Comparison of ENCODE assay signal across 20 cellular contexts in the genomic region with DNA sequence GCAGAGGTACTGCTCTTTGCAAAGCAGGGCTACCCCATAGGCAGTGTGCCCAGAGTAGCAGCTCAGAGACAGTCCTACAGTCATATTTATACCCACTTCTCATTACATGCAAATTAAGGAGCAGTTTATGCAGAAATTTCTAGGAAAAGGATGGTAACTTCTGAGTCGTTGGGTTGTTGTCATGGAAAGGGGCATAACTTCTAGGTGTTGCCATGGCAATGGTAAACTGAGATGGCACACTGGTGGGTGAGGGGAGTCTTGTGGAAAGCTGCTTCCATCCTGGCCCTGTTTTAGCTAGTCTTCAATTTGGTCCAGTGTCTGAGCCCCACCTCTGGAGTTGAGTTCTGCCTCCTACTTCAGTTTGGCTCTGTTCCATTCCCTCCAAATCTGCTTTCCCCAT.
A peak's percentile ranks its signal among the peaks of the same experiment; 100 is the strongest.
DNase-seq lines count a peak whose midpoint lies in the region; ATAC-seq and TF ChIP-seq lines count a peak whose summit lies in the region.
"Had no signal": no experiment of that assay in that cellular context is flagged by ENCODE, and none has a peak within 500 bp of the region (broad histone marks: within the 10 kb centered on the region; RNA-seq: fewer than 3 reads in every experiment).

No MANE protein-coding gene starts in this region.

- CTCF ChIA-PET in Calu3 (lab: Charles Lee), result interaction anchor here (0.6 kb wide), 1 partner anchor 60 kb away, joined by 3 read pairs; no protein-coding TSS in a partner anchor
- CTCF ChIA-PET in activated naive CD4-positive, alpha-beta T cell treated with anti-CD3 and anti-CD28 coated beads, Interleukin-2, amount 10 ng/mL, durations not matched to agents 7 days and 5 days (lab: Charles Lee), result no interaction called here

- DNase-seq in GM23248, result peak; percentile 37
- no peak for DNase-seq in chondrocyte (ENCODE audit: low spot score)
- DNase-seq in left kidney (ENCODE audit: low read depth, low spot score), result peak; percentile 56
- no peak for DNase-seq in gastrocnemius medialis
- no peak for DNase-seq in Calu3
- no peak for DNase-seq in activated naive CD4-positive, alpha-beta T cell treated with anti-CD3 and anti-CD28 coated beads, Interleukin-2, amount 10 ng/mL, durations not matched to agents 7 days and 5 days
- DNase-seq in NCI-H345 (lab: John Stamatoyannopoulos, UW), result no peak
- DNase-seq: CD4-positive, CD25-positive, alpha-beta regulatory T cell; COR-L47; DND-41; H9; KG1; NCI-H1105; NCI-H146; NCI-H2029; NCI-H226; NCI-H774; NK-92 treated with Interleukin-12 subunit alpha and Interleukin-12 subunit beta, amount 100 ng/mL, for 24 hours; SJCRH30 had no signal

- TF ChIP-seq CTCF in chondrocyte (IDR thresholded peaks at IDR 0.05) (no peak), gastrocnemius medialis (IDR thresholded peaks at IDR 0.05 in 4 of 5, conservative IDR thresholded peaks at IDR 0.05 in 1 of 5) (no peak), Calu3 (IDR thresholded peaks at IDR 0.05; ENCODE audit: unreplicated experiment) (no peak)

- H3K36me3 Mint-ChIP-seq in chondrocyte (ENCODE audit: low read depth), result no peaks in the 10 kb centered on the region
- H3K36me3 Mint-ChIP-seq in Calu3 (ENCODE audit: insufficient read depth, unreplicated experiment), result no peaks in the 10 kb centered on the region
- no peaks in the 10 kb centered on the region for H3K36me3 Mint-ChIP-seq in activated naive CD4-positive, alpha-beta T cell treated with anti-CD3 and anti-CD28 coated beads, Interleukin-2, amount 10 ng/mL, durations not matched to agents 7 days and 5 days
- H3K36me3 Mint-ChIP-seq: CD4-positive, CD25-positive, alpha-beta regulatory T cell had no signal

- H3K9ac ChIP-seq in GM23248, result no peak overlapping the region

- no peak overlapping the region for H3K4me3 ChIP-seq in GM23248
- H3K4me3 ChIP-seq in gastrocnemius medialis, result no peak overlapping the region
- H3K4me3 ChIP-seq: A549, SJCRH30 had no signal

- H3K27me3 ChIP-seq in GM23248 (replicated peaks; ENCODE audit: insufficient read depth) (no peaks in the 10 kb centered on the region), gastrocnemius medialis (no peaks in the 10 kb centered on the region)
- H3K27me3 ChIP-seq: SJCRH30 had no signal

- H3F3A ChIP-seq in GM23248 (ENCODE audit: insufficient read depth), result 0 out of 2 replicates have a peak, but pooled peaks cover 16% of the 10 kb centered on the region

- peak overlapping the region; percentile 79 for H3K27ac Mint-ChIP-seq in chondrocyte (ENCODE audit: unreplicated experiment)
- H3K27ac Mint-ChIP-seq in Calu3 (ENCODE audit: unreplicated experiment), result no peak overlapping the region
- H3K27ac Mint-ChIP-seq in activated naive CD4-positive, alpha-beta T cell treated with anti-CD3 and anti-CD28 coated beads, Interleukin-2, amount 10 ng/mL, durations not matched to agents 7 days and 5 days, result no peak overlapping the region
- H3K27ac Mint-ChIP-seq: CD4-positive, CD25-positive, alpha-beta regulatory T cell had no signal

- H3K4me1 ChIP-seq in GM23248 (ENCODE audit: insufficient read depth) (peaks cover 32% of the 10 kb centered on the region), gastrocnemius medialis (peaks cover 31 to 50% of the 10 kb centered on the region in 2 donors)

- intact Hi-C loops in gastrocnemius medialis (cut with DNase I; ENCODE audit: low total_unique reads), result loop anchor here (2.0 kb wide), 1 partner anchor 77 kb away; a partner anchor contains a TSS
- intact Hi-C loops in Calu3 (cut with micrococcal nuclease; ENCODE audit: unreplicated experiment), result no loop called here

- no peak overlapping the region for H2AFZ ChIP-seq in GM23248

- no TSS peak for BruUV-seq in Calu3 (replicated peaks; lab: Mats Ljungman, UMichigan)

- no peaks in the 10 kb centered on the region for H3K79me2 ChIP-seq in GM23248 (ENCODE audit: insufficient read depth)

- WGBS in GM23248 (ENCODE audit: low coverage in 1 of 2, low lambda C conversion rate in 2 of 2, missing lambda C conversion rate in 2 of 2), 2 experiments, result 19 to 21% methylated on average over 1 of the region's 1 CpG

- H4K20me1 ChIP-seq in GM23248 (ENCODE audit: insufficient read depth), result no peaks in the 10 kb centered on the region

- no peaks in the 10 kb centered on the region for H3K9me2 ChIP-seq in GM23248 (ENCODE audit: insufficient read depth)

- H3K9me3 ChIP-seq in GM23248 (ENCODE audit: low read depth) (no peaks in the 10 kb centered on the region), gastrocnemius medialis (no peaks in the 10 kb centered on the region)
- H3K9me3 ChIP-seq: A549, SJCRH30 had no signal

- H3K4me3 Mint-ChIP-seq in chondrocyte (ENCODE audit: unreplicated experiment), result no peak overlapping the region
- no peak overlapping the region for H3K4me3 Mint-ChIP-seq in Calu3 (ENCODE audit: low read depth, unreplicated experiment)
- no peak overlapping the region for H3K4me3 Mint-ChIP-seq in activated naive CD4-positive, alpha-beta T cell treated with anti-CD3 and anti-CD28 coated beads, Interleukin-2, amount 10 ng/mL, durations not matched to agents 7 days and 5 days
- H3K4me3 Mint-ChIP-seq: CD4-positive, CD25-positive, alpha-beta regulatory T cell; H9 had no signal

- H3K27ac ChIP-seq in GM23248 (peak overlapping the region; percentile 74), gastrocnemius medialis (peak overlapping the region in 3 of 4 donors; percentile 1 to 38 (median 3))
- H3K27ac ChIP-seq: A549, SJCRH30 had no signal

- ATAC-seq in gastrocnemius medialis, result no peak
- ATAC-seq: A549 had no signal

- in situ Hi-C loops in GM23248 (cut with MboI), result no loop called here
- in situ Hi-C loops in gastrocnemius medialis (cut with MboI; ENCODE audit: low sequenced_read_pairs in 4 of 4), result no loop called here

- H3K4me1 Mint-ChIP-seq in chondrocyte (ENCODE audit: low read depth) (peaks cover 67% of the 10 kb centered on the region), Calu3 (ENCODE audit: low read depth, unreplicated experiment) (peaks cover 35% of the 10 kb centered on the region)
- H3K4me1 Mint-ChIP-seq in activated naive CD4-positive, alpha-beta T cell treated with anti-CD3 and anti-CD28 coated beads, Interleukin-2, amount 10 ng/mL, durations not matched to agents 7 days and 5 days, result no peaks in the 10 kb centered on the region
- H3K4me1 Mint-ChIP-seq: CD4-positive, CD25-positive, alpha-beta regulatory T cell had no signal

- peaks cover 3% of the 10 kb centered on the region for H3K9me3 Mint-ChIP-seq in chondrocyte (ENCODE audit: low read depth)
- H3K9me3 Mint-ChIP-seq in Calu3 (ENCODE audit: low read depth, unreplicated experiment), result peaks cover 4% of the 10 kb centered on the region
- peaks cover 10% of the 10 kb centered on the region for H3K9me3 Mint-ChIP-seq in activated naive CD4-positive, alpha-beta T cell treated with anti-CD3 and anti-CD28 coated beads, Interleukin-2, amount 10 ng/mL, durations not matched to agents 7 days and 5 days

- H3K36me3 ChIP-seq in GM23248 (ENCODE audit: low read depth) (no peaks in the 10 kb centered on the region), gastrocnemius medialis (no peaks in the 10 kb centered on the region)
- H3K36me3 ChIP-seq: SJCRH30 had no signal

- no peak overlapping the region for H3K4me2 ChIP-seq in GM23248 (ENCODE audit: unreplicated experiment)
- H3K4me2 ChIP-seq: A549 had no signal

- no peak for TF ChIP-seq POLR2A in gastrocnemius medialis (IDR thresholded peaks at IDR 0.05)

- H3K27me3 Mint-ChIP-seq in chondrocyte (ENCODE audit: low read depth) (no peaks in the 10 kb centered on the region), Calu3 (ENCODE audit: unreplicated experiment) (no peaks in the 10 kb centered on the region)
- peaks cover 9% of the 10 kb centered on the region for H3K27me3 Mint-ChIP-seq in activated naive CD4-positive, alpha-beta T cell treated with anti-CD3 and anti-CD28 coated beads, Interleukin-2, amount 10 ng/mL, durations not matched to agents 7 days and 5 days
- H3K27me3 Mint-ChIP-seq: CD4-positive, CD25-positive, alpha-beta regulatory T cell had no signal

Comparison
In these comparisons a context has a peak if more than half of its experiments do, and no peak if none do; other contexts are left out.
1. DNase-seq: peak in GM23248 (single experiment) and left kidney (single experiment); none in chondrocyte (single experiment), gastrocnemius medialis (0 of 2), Calu3 (single experiment), activated naive CD4-positive, alpha-beta T cell treated with anti-CD3 and anti-CD28 coated beads, Interleukin-2, amount 10 ng/mL, durations not matched to agents 7 days and 5 days (single experiment) and NCI-H345 (single experiment).